Comparison of ENCODE assay signal across 15 cellular contexts in genomic region chr20:7765221-7765620, GRCh38.
DNase-seq lines count a peak whose midpoint lies in the region; ATAC-seq and TF ChIP-seq lines count a peak whose summit lies in the region.
"Had no signal": no experiment of that assay in that cellular context is flagged by ENCODE, and none has a peak within 500 bp of the region (broad histone marks: within the 10 kb centered on the region; RNA-seq: fewer than 3 reads in every experiment).

No MANE protein-coding gene starts in this region.

- no peak overlapping the region for H3K27ac ChIP-seq in ascending aorta
- no peak overlapping the region for H3K27ac ChIP-seq in heart right ventricle
- H3K27ac ChIP-seq: esophagus squamous epithelium, sigmoid colon had no signal

- H3K27me3 Mint-ChIP-seq in WTC11 (ENCODE audit: low read depth) = no peaks in the 10 kb centered on the region
- H3K27me3 Mint-ChIP-seq in stimulated activated naive CD8-positive, alpha-beta T cell treated with anti-CD3 and anti-CD28 coated beads, Interleukin-15, amount 100 ng/mL, for 72 hours = no peaks in the 10 kb centered on the region
- H3K27me3 Mint-ChIP-seq: CD8-positive, alpha-beta memory T cell; type B pancreatic cell had no signal

- ATAC-seq in GM18907 (IDR thresholded peaks at IDR 0.05; ENCODE audit: unreplicated experiment) = peak; percentile 97
- peak; percentile 95 for ATAC-seq in GM21619 (IDR thresholded peaks at IDR 0.05; ENCODE audit: unreplicated experiment)
- peak; percentile 93 for ATAC-seq in HG03342 (IDR thresholded peaks at IDR 0.05; ENCODE audit: unreplicated experiment)
- ATAC-seq in WTC11 = no peak
- no peak for ATAC-seq in stimulated activated naive CD8-positive, alpha-beta T cell treated with anti-CD3 and anti-CD28 coated beads, Interleukin-15, amount 100 ng/mL, for 72 hours
- ATAC-seq in heart right ventricle = no peak

- CTCF ChIA-PET in WTC11 (lab: Charles Lee) = interaction anchor here (0.8 kb wide), 1 partner anchor 171 kb away, joined by 6 read pairs; no protein-coding TSS in a partner anchor

- 46 to 51% methylated on average over 2 of the region's 2 CpGs for WGBS in heart right ventricle, 2 donors

- 0 out of 2 replicates have a peak, but pooled peaks cover 4% of the 10 kb centered on the region for H3K9me3 Mint-ChIP-seq in WTC11
- peaks cover 14 to 20% of the 10 kb centered on the region in 2 donors for H3K9me3 Mint-ChIP-seq in stimulated activated naive CD8-positive, alpha-beta T cell treated with anti-CD3 and anti-CD28 coated beads, Interleukin-15, amount 100 ng/mL, for 72 hours
- H3K9me3 Mint-ChIP-seq: type B pancreatic cell had no signal

- TF ChIP-seq CTCF in WTC11 (IDR thresholded peaks at IDR 0.05) (no peak), ascending aorta (IDR thresholded peaks at IDR 0.05) (no peak), heart right ventricle (IDR thresholded peaks at IDR 0.05) (no peak)

- intact Hi-C loops in ascending aorta (cut with DNase I) (no loop called here), heart right ventricle (cut with DNase I) (no loop called here)

- no peak overlapping the region for H3K4me3 Mint-ChIP-seq in WTC11
- H3K4me3 Mint-ChIP-seq in stimulated activated naive CD8-positive, alpha-beta T cell treated with anti-CD3 and anti-CD28 coated beads, Interleukin-15, amount 100 ng/mL, for 72 hours = no peak overlapping the region
- H3K4me3 Mint-ChIP-seq: CD8-positive, alpha-beta memory T cell; type B pancreatic cell had no signal

- H3K27me3 ChIP-seq in ascending aorta (no peaks in the 10 kb centered on the region), heart right ventricle (no peaks in the 10 kb centered on the region)
- H3K27me3 ChIP-seq: esophagus squamous epithelium, sigmoid colon had no signal

- no peak overlapping the region for H3K4me3 ChIP-seq in ascending aorta
- H3K4me3 ChIP-seq in heart right ventricle = no peak overlapping the region
- H3K4me3 ChIP-seq: esophagus squamous epithelium, sigmoid colon had no signal

- H3K27ac Mint-ChIP-seq in WTC11 = peak overlapping the region; percentile 31; the same call in 1 of the 2 replicates
- no peak overlapping the region for H3K27ac Mint-ChIP-seq in stimulated activated naive CD8-positive, alpha-beta T cell treated with anti-CD3 and anti-CD28 coated beads, Interleukin-15, amount 100 ng/mL, for 72 hours
- H3K27ac Mint-ChIP-seq: CD8-positive, alpha-beta memory T cell; type B pancreatic cell had no signal

- no peaks in the 10 kb centered on the region for H3K9me3 ChIP-seq in ascending aorta
- peaks cover 0 to 5% (median 0%) of the 10 kb centered on the region in 11 donors for H3K9me3 ChIP-seq in heart right ventricle
- H3K9me3 ChIP-seq: esophagus squamous epithelium had no signal

- peaks cover 3% of the 10 kb centered on the region for H3K4me1 Mint-ChIP-seq in WTC11
- H3K4me1 Mint-ChIP-seq in stimulated activated naive CD8-positive, alpha-beta T cell treated with anti-CD3 and anti-CD28 coated beads, Interleukin-15, amount 100 ng/mL, for 72 hours = no peaks in the 10 kb centered on the region
- H3K4me1 Mint-ChIP-seq: CD8-positive, alpha-beta memory T cell had no signal

- POLR2A ChIA-PET in WTC11 (lab: Charles Lee) = no interaction called here

- no peak for DNase-seq in WTC11 (ENCODE audit: low spot score)
- no peak for DNase-seq in stimulated activated naive CD8-positive, alpha-beta T cell treated with anti-CD3 and anti-CD28 coated beads, Interleukin-15, amount 100 ng/mL, for 72 hours
- no peak for DNase-seq in ascending aorta (ENCODE audit: low spot score in 2 of 2)
- no peak for DNase-seq in NCI-H2107 treated with DMSO at 0.1 percent for 48 hours (lab: John Stamatoyannopoulos, UW; ENCODE audit: unreplicated experiment)
- DNase-seq in heart right ventricle = no peak
- DNase-seq: activated effector memory CD4-positive, alpha-beta T cell treated with Interleukin-2 at 50 U/mL for 16 hours; CD8-positive, alpha-beta memory T cell; esophagus squamous epithelium; KBM-7; SHP77 treated with DMSO at 0.1 percent for 48 hours; sigmoid colon had no signal

- H3K36me3 Mint-ChIP-seq in WTC11 = no peaks in the 10 kb centered on the region
- H3K36me3 Mint-ChIP-seq: CD8-positive, alpha-beta memory T cell; type B pancreatic cell had no signal

- H3K4me1 ChIP-seq in ascending aorta (no peaks in the 10 kb centered on the region), heart right ventricle (peaks cover 0 to under 1% (median 0%) of the 10 kb centered on the region in 9 donors)
- H3K4me1 ChIP-seq: esophagus squamous epithelium, sigmoid colon had no signal

- H3K36me3 ChIP-seq in ascending aorta (no peaks in the 10 kb centered on the region), heart right ventricle (no peaks in the 10 kb centered on the region)
- H3K36me3 ChIP-seq: esophagus squamous epithelium, sigmoid colon had no signal

TF ChIP-seq in WTC11, 78 proteins besides CTCF, POLR2A, EP300 and RAD21:
- TF ChIP-seq FOXP1 (CRISPR knock-in tag; IDR thresholded peaks at IDR 0.05; ENCODE audit: borderline replicate concordance) (no peak), ZNF138 (CRISPR knock-in tag; conservative IDR thresholded peaks at IDR 0.05) (no peak), GTF2I (CRISPR knock-in tag; conservative IDR thresholded peaks at IDR 0.05) (no peak), EMX1 (CRISPR knock-in tag; IDR thresholded peaks at IDR 0.05) (no peak), AR (CRISPR knock-in tag; IDR thresholded peaks at IDR 0.05) (no peak), ZNF263 (CRISPR knock-in tag; IDR thresholded peaks at IDR 0.05; ENCODE audit: low read depth) (no peak), RORB (CRISPR knock-in tag; IDR thresholded peaks at IDR 0.05) (no peak), ESRRA (CRISPR knock-in tag; IDR thresholded peaks at IDR 0.05; ENCODE audit: borderline replicate concordance) (no peak)

Comparison
In these comparisons a context has a peak if more than half of its experiments do, and no peak if none do; other contexts are left out.
1. ATAC-seq: peak in GM18907 (single experiment), GM21619 (single experiment) and HG03342 (single experiment); none in WTC11 (single experiment), stimulated activated naive CD8-positive, alpha-beta T cell treated with anti-CD3 and anti-CD28 coated beads, Interleukin-15, amount 100 ng/mL, for 72 hours (single experiment) and heart right ventricle (0 of 8).